Comparison of ENCODE assay signal across 35 cellular contexts in genomic region chr11:64698427-64698826, GRCh38.
"Had no signal": no experiment of that assay in that cellular context is flagged by ENCODE, and none has a peak within 500 bp of the region (broad histone marks: within the 10 kb centered on the region; RNA-seq: fewer than 3 reads in every experiment).

No MANE protein-coding gene starts in this region.

- H3K4me1 Mint-ChIP-seq: activated CD4-positive, alpha-beta T cell treated with anti-CD3 and anti-CD28 coated beads, Interleukin-2, amount 10 ng/mL, durations not matched to agents 24 days and 14 days; activated naive CD8-positive, alpha-beta T cell treated with anti-CD3 and anti-CD28 coated beads for 36 hours; activated T-helper 17 cell treated with anti-CD3 and anti-CD28 coated beads, Interleukin-2, amount 50 U/mL, for 72 hours had no signal

- FAIRE-seq: astrocyte, TTC549 had no signal

- H3K9me3 ChIP-seq: adrenal gland, body of pancreas, breast epithelium had no signal

- H3K4me3 ChIP-seq: adrenal gland, body of pancreas, breast epithelium had no signal

- H3K9me3 Mint-ChIP-seq: activated B cell treated with CpG ODN at 0.5 μM for 24 hours; activated CD4-positive, alpha-beta memory T cell treated with anti-CD3 and anti-CD28 coated beads for 36 hours; activated CD4-positive, alpha-beta T cell treated with anti-CD3 and anti-CD28 coated beads, Interleukin-2, amount 10 ng/mL, durations not matched to agents 24 days and 14 days; activated CD8-positive, alpha-beta T cell treated with anti-CD3 and anti-CD28 coated beads for 36 hours; activated naive CD4-positive, alpha-beta T cell treated with anti-CD3 and anti-CD28 coated beads for 36 hours; activated naive CD4-positive, alpha-beta T cell treated with anti-CD3 and anti-CD28 coated beads, Interleukin-2, amount 50 U/mL, for 72 hours; activated naive CD8-positive, alpha-beta T cell treated with anti-CD3 and anti-CD28 coated beads for 36 hours; activated T-cell treated with anti-CD3 and anti-CD28 coated beads, Interleukin-2, amount 50 U/mL, for 4 hours; activated T-cell treated with anti-CD3 and anti-CD28 coated beads, Interleukin-2, amount 50 U/mL, for 72 hours; activated T-helper 1 cell treated with anti-CD3 and anti-CD28 coated beads, Interleukin-12 subunit alpha, Interleukin-12 subunit beta, Interleukin-2, Interleukin-4 antibody, amounts not matched to agents 30 ng/mL and 10 ng/mL and 1 ng/mL, durations not matched to agents 14 hours and 24 hours and 36 hours; activated T-helper 17 cell treated with anti-CD3 and anti-CD28 coated beads, Interleukin-2, amount 50 U/mL, for 72 hours; T-helper 2 cell treated with Interferon-gamma antibody and Interleukin-4, amounts not matched to agents 5 μg/mL and 100 μg/mL, for 36 hours had no signal

- H3K4me1 ChIP-seq: adrenal gland, body of pancreas, breast epithelium had no signal

- H3K27me3 ChIP-seq: body of pancreas had no signal

- DNase-seq: activated B cell treated with CpG ODN at 0.5 μM for 24 hours; activated CD4-positive, alpha-beta memory T cell treated with anti-CD3 and anti-CD28 coated beads for 36 hours; activated CD4-positive, alpha-beta T cell treated with anti-CD3 and anti-CD28 coated beads for 4 hours; activated CD4-positive, alpha-beta T cell treated with anti-CD3 and anti-CD28 coated beads, Interleukin-2, amount 10 ng/mL, durations not matched to agents 24 days and 14 days; activated CD4-positive, alpha-beta T cell treated with anti-CD3 and anti-CD28 coated beads, Interleukin-2, amount 50 U/mL, for 1 hour; activated CD4-positive, alpha-beta T cell treated with anti-CD3 and anti-CD28 coated beads, Interleukin-2, amount 50 U/mL, for 4 hours; activated CD4-positive, CD25-positive, alpha-beta regulatory T cell treated with anti-CD3 and anti-CD28 coated beads, Interleukin-2, amount 50 U/mL, for 72 hours; activated CD8-positive, alpha-beta memory T cell treated with anti-CD3 and anti-CD28 coated beads, Interleukin-2, amount 50 U/mL, for 4 hours; activated CD8-positive, alpha-beta T cell treated with anti-CD3 and anti-CD28 coated beads for 36 hours; activated effector memory CD4-positive, alpha-beta T cell treated with anti-CD3 and anti-CD28 coated beads, Interleukin-2, amount 50 U/mL, for 16 hours; activated gamma-delta T cell treated with Interleukin-2 at 50 U/mL for 16 hours; activated naive CD4-positive, alpha-beta T cell; activated naive CD4-positive, alpha-beta T cell treated with anti-CD3 and anti-CD28 coated beads for 36 hours; activated naive CD4-positive, alpha-beta T cell treated with anti-CD3 and anti-CD28 coated beads, Interleukin-2, amount 50 U/mL, for 16 hours; activated naive CD8-positive, alpha-beta T cell treated with anti-CD3 and anti-CD28 coated beads for 36 hours; activated T-cell treated with anti-CD3 and anti-CD28 coated beads for 4 hours; activated T-cell treated with anti-CD3 and anti-CD28 coated beads, Interleukin-2, amount 50 U/mL, for 1 hour; activated T-cell treated with anti-CD3 and anti-CD28 coated beads, Interleukin-2, amount 50 U/mL, for 4 hours; activated T-cell treated with anti-CD3 and anti-CD28 coated beads, Interleukin-2, amount 50 U/mL, for 72 hours; adrenal gland; amniotic stem cell; aorta; body of pancreas; brain microvascular endothelial cell; central memory CD4-positive, alpha-beta T cell; T-helper 2 cell; T-helper 9 cell had no signal

- ATAC-seq: activated CD8-positive, alpha-beta T cell treated with anti-CD3 and anti-CD28 coated beads for 36 hours; activated naive CD4-positive, alpha-beta T cell treated with anti-CD3 and anti-CD28 coated beads, Interleukin-2, amount 50 U/mL, for 72 hours; activated T-cell treated with anti-CD3 and anti-CD28 coated beads, Interleukin-2, amount 50 U/mL, for 4 hours; activated T-cell treated with anti-CD3 and anti-CD28 coated beads, Interleukin-2, amount 50 U/mL, for 72 hours; activated T-helper 17 cell treated with anti-CD3 and anti-CD28 coated beads, Interleukin-2, amount 50 U/mL, for 72 hours; body of pancreas had no signal

- H3K27ac ChIP-seq: adrenal gland, body of pancreas, brain microvascular endothelial cell, breast epithelium, VCaP had no signal

- H3K36me3 ChIP-seq: adrenal gland, brain microvascular endothelial cell, breast epithelium had no signal

- H3K4me3 Mint-ChIP-seq: activated B cell treated with CpG ODN at 0.5 μM for 24 hours; activated CD4-positive, alpha-beta memory T cell treated with anti-CD3 and anti-CD28 coated beads for 36 hours; activated CD4-positive, alpha-beta T cell treated with anti-CD3 and anti-CD28 coated beads, Interleukin-2, amount 10 ng/mL, durations not matched to agents 24 days and 14 days; activated CD8-positive, alpha-beta T cell treated with anti-CD3 and anti-CD28 coated beads for 36 hours; activated naive CD4-positive, alpha-beta T cell treated with anti-CD3 and anti-CD28 coated beads for 36 hours; activated naive CD8-positive, alpha-beta T cell treated with anti-CD3 and anti-CD28 coated beads for 36 hours; activated T-cell treated with anti-CD3 and anti-CD28 coated beads, Interleukin-2, amount 50 U/mL, for 4 hours; activated T-cell treated with anti-CD3 and anti-CD28 coated beads, Interleukin-2, amount 50 U/mL, for 72 hours; activated T-helper 1 cell treated with anti-CD3 and anti-CD28 coated beads, Interleukin-12 subunit alpha, Interleukin-12 subunit beta, Interleukin-2, Interleukin-4 antibody, amounts not matched to agents 30 ng/mL and 10 ng/mL and 1 ng/mL, durations not matched to agents 14 hours and 24 hours and 36 hours; activated T-helper 17 cell treated with anti-CD3 and anti-CD28 coated beads, Interleukin-2, amount 50 U/mL, for 72 hours; T-helper 2 cell treated with Interferon-gamma antibody and Interleukin-4, amounts not matched to agents 5 μg/mL and 100 μg/mL, for 36 hours had no signal

- H3K27ac Mint-ChIP-seq: activated B cell treated with CpG ODN at 0.5 μM for 24 hours; activated CD4-positive, alpha-beta memory T cell treated with anti-CD3 and anti-CD28 coated beads for 36 hours; activated CD4-positive, alpha-beta T cell treated with anti-CD3 and anti-CD28 coated beads, Interleukin-2, amount 10 ng/mL, durations not matched to agents 24 days and 14 days; activated CD8-positive, alpha-beta T cell treated with anti-CD3 and anti-CD28 coated beads for 36 hours; activated naive CD4-positive, alpha-beta T cell treated with anti-CD3 and anti-CD28 coated beads for 36 hours; activated naive CD4-positive, alpha-beta T cell treated with anti-CD3 and anti-CD28 coated beads, Interleukin-2, amount 50 U/mL, for 72 hours; activated naive CD8-positive, alpha-beta T cell treated with anti-CD3 and anti-CD28 coated beads for 36 hours; activated T-cell treated with anti-CD3 and anti-CD28 coated beads, Interleukin-2, amount 50 U/mL, for 72 hours; activated T-helper 1 cell treated with anti-CD3 and anti-CD28 coated beads, Interleukin-12 subunit alpha, Interleukin-12 subunit beta, Interleukin-2, Interleukin-4 antibody, amounts not matched to agents 30 ng/mL and 10 ng/mL and 1 ng/mL, durations not matched to agents 14 hours and 24 hours and 36 hours; activated T-helper 17 cell treated with anti-CD3 and anti-CD28 coated beads, Interleukin-2, amount 50 U/mL, for 72 hours; T-helper 2 cell treated with Interferon-gamma antibody and Interleukin-4, amounts not matched to agents 5 μg/mL and 100 μg/mL, for 36 hours had no signal

- H3K36me3 Mint-ChIP-seq: activated CD4-positive, alpha-beta memory T cell treated with anti-CD3 and anti-CD28 coated beads for 36 hours; activated naive CD4-positive, alpha-beta T cell treated with anti-CD3 and anti-CD28 coated beads, Interleukin-2, amount 50 U/mL, for 72 hours; activated naive CD8-positive, alpha-beta T cell treated with anti-CD3 and anti-CD28 coated beads for 36 hours had no signal
